In the genomic region with DNA sequence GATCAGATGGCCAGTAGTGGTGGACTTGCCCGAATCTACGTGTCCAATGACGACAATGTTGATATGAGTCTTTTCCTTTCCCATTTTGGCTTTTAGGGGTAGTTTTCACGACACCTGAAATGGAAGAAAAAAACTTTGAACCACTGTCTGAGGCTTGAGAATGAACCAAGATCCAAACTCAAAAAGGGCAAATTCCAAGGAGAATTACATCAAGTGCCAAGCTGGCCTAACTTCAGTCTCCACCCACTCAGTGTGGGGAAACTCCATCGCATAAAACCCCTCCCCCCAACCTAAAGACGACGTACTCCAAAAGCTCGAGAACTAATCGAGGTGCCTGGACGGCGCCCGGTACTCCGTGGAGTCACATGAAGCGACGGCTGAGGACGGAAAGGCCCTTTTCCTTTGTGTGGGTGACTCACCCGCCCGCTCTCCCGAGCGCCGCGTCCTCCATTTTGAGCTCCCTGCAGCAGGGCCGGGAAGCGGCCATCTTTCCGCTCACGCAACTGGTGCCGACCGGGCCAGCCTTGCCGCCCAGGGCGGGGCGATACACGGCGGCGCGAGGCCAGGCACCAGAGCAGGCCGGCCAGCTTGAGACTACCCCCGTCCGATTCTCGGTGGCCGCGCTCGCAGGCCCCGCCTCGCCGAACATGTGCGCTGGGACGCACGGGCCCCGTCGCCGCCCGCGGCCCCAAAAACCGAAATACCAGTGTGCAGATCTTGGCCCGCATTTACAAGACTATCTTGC, we compare ENCODE assay signal across 1 cellular context.
TF ChIP-seq lines count a peak whose summit lies in the region.

No MANE protein-coding gene starts in this region.

TF ChIP-seq in HepG2, 621 proteins besides CTCF, POLR2A, EP300 and RAD21 (continued from another document and continues in another):
- TF ChIP-seq, protein P1, sequence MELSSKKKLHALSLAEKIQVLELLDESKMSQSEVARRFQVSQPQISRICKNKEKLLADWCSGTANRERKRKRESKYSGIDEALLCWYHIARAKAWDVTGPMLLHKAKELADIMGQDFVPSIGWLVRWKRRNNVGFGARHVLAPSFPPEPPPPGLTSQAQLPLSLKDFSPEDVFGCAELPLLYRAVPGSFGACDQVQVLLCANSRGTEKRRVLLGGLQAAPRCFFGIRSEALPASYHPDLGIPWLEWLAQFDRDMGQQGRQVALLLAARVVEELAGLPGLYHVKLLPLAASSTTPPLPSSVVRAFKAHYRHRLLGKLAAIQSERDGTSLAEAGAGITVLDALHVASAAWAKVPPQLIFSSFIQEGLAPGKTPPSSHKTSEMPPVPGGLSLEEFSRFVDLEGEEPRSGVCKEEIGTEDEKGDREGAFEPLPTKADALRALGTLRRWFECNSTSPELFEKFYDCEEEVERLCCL (CRISPR knock-in tag; IDR thresholded peaks at IDR 0.05; ENCODE audit: borderline replicate concordance): no peak
- TF ChIP-seq ZNF577 (CRISPR knock-in tag; IDR thresholded peaks at IDR 0.05; ENCODE audit: borderline replicate concordance, low read depth): peak; percentile 34; the same call in 1 of the 2 replicates
- TF ChIP-seq ZNF34 (CRISPR knock-in tag; IDR thresholded peaks at IDR 0.05; ENCODE audit: borderline replicate concordance): 0 out of 2 replicates have a peak, but pooled peaks have one; percentile 62
- no peak; the same call in 1 of the 2 replicates for TF ChIP-seq ZNF614 (CRISPR knock-in tag; IDR thresholded peaks at IDR 0.05; ENCODE audit: borderline replicate concordance)
- peak; percentile 100 for TF ChIP-seq ZNF878 (CRISPR knock-in tag; IDR thresholded peaks at IDR 0.05)
- TF ChIP-seq, protein P2, sequence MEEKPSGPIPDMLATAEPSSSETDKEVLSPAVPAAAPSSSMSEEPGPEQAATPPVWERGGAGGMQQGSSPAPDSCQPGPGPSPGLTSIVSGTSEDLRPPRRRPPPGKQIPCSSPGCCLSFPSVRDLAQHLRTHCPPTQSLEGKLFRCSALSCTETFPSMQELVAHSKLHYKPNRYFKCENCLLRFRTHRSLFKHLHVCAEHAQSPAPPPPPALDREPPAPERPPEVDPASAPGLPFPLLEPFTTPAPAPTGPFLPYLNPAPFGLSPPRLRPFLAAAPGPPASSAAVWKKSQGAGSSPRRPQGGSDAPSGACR (CRISPR knock-in tag; IDR thresholded peaks at IDR 0.05): no peak; the same call in 1 of the 2 replicates
- no peak for TF ChIP-seq NFE2 (CRISPR knock-in tag; IDR thresholded peaks at IDR 0.05)
- TF ChIP-seq, protein P3, sequence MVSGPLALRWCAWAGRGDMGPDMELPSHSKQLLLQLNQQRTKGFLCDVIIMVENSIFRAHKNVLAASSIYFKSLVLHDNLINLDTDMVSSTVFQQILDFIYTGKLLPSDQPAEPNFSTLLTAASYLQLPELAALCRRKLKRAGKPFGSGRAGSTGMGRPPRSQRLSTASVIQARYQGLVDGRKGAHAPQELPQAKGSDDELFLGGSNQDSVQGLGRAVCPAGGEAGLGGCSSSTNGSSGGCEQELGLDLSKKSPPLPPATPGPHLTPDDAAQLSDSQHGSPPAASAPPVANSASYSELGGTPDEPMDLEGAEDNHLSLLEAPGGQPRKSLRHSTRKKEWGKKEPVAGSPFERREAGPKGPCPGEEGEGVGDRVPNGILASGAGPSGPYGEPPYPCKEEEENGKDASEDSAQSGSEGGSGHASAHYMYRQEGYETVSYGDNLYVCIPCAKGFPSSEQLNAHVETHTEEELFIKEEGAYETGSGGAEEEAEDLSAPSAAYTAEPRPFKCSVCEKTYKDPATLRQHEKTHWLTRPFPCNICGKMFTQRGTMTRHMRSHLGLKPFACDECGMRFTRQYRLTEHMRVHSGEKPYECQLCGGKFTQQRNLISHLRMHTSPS (CRISPR knock-in tag; IDR thresholded peaks at IDR 0.05; ENCODE audit: low read depth): no peak
- no peak for TF ChIP-seq ZNF605 (CRISPR knock-in tag; IDR thresholded peaks at IDR 0.05)
- TF ChIP-seq, protein P4, sequence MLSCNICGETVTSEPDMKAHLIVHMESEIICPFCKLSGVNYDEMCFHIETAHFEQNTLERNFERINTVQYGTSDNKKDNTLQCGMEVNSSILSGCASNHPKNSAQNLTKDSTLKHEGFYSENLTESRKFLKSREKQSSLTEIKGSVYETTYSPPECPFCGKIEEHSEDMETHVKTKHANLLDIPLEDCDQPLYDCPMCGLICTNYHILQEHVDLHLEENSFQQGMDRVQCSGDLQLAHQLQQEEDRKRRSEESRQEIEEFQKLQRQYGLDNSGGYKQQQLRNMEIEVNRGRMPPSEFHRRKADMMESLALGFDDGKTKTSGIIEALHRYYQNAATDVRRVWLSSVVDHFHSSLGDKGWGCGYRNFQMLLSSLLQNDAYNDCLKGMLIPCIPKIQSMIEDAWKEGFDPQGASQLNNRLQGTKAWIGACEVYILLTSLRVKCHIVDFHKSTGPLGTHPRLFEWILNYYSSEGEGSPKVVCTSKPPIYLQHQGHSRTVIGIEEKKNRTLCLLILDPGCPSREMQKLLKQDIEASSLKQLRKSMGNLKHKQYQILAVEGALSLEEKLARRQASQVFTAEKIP (CRISPR knock-in tag; IDR thresholded peaks at IDR 0.05; ENCODE audit: borderline replicate concordance): no peak
- TF ChIP-seq, protein P5, sequence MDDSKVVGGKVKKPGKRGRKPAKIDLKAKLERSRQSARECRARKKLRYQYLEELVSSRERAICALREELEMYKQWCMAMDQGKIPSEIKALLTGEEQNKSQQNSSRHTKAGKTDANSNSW (CRISPR knock-in tag; IDR thresholded peaks at IDR 0.05; ENCODE audit: borderline replicate concordance): no peak
- TF ChIP-seq ZC3H4 (CRISPR knock-in tag; IDR thresholded peaks at IDR 0.05; ENCODE audit: borderline replicate concordance): peak; percentile 77; the same call in 1 of the 2 replicates
- TF ChIP-seq ZNF3 (CRISPR knock-in tag; IDR thresholded peaks at IDR 0.05): no peak
- TF ChIP-seq ONECUT2 (CRISPR knock-in tag; IDR thresholded peaks at IDR 0.05): no peak
- TF ChIP-seq SALL2 (CRISPR knock-in tag; IDR thresholded peaks at IDR 0.05): no peak; the same call in 1 of the 2 replicates
- no peak for TF ChIP-seq GTF3A (CRISPR knock-in tag; conservative IDR thresholded peaks at IDR 0.05)
- TF ChIP-seq, protein P6, sequence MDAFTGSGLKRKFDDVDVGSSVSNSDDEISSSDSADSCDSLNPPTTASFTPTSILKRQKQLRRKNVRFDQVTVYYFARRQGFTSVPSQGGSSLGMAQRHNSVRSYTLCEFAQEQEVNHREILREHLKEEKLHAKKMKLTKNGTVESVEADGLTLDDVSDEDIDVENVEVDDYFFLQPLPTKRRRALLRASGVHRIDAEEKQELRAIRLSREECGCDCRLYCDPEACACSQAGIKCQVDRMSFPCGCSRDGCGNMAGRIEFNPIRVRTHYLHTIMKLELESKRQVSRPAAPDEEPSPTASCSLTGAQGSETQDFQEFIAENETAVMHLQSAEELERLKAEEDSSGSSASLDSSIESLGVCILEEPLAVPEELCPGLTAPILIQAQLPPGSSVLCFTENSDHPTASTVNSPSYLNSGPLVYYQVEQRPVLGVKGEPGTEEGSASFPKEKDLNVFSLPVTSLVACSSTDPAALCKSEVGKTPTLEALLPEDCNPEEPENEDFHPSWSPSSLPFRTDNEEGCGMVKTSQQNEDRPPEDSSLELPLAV (CRISPR knock-in tag; conservative IDR thresholded peaks at IDR 0.05; ENCODE audit: low read depth): no peak
- TF ChIP-seq, protein P7, sequence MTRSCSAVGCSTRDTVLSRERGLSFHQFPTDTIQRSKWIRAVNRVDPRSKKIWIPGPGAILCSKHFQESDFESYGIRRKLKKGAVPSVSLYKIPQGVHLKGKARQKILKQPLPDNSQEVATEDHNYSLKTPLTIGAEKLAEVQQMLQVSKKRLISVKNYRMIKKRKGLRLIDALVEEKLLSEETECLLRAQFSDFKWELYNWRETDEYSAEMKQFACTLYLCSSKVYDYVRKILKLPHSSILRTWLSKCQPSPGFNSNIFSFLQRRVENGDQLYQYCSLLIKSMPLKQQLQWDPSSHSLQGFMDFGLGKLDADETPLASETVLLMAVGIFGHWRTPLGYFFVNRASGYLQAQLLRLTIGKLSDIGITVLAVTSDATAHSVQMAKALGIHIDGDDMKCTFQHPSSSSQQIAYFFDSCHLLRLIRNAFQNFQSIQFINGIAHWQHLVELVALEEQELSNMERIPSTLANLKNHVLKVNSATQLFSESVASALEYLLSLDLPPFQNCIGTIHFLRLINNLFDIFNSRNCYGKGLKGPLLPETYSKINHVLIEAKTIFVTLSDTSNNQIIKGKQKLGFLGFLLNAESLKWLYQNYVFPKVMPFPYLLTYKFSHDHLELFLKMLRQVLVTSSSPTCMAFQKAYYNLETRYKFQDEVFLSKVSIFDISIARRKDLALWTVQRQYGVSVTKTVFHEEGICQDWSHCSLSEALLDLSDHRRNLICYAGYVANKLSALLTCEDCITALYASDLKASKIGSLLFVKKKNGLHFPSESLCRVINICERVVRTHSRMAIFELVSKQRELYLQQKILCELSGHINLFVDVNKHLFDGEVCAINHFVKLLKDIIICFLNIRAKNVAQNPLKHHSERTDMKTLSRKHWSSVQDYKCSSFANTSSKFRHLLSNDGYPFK (CRISPR knock-in tag; IDR thresholded peaks at IDR 0.05; ENCODE audit: borderline replicate concordance): no peak
- TF ChIP-seq ZNF839 (CRISPR knock-in tag; IDR thresholded peaks at IDR 0.05; ENCODE audit: borderline replicate concordance): no peak
- TF ChIP-seq MAFF (IDR thresholded peaks at IDR 0.05; ENCODE audit: low read depth, low read length): no peak
- TF ChIP-seq, protein P8, sequence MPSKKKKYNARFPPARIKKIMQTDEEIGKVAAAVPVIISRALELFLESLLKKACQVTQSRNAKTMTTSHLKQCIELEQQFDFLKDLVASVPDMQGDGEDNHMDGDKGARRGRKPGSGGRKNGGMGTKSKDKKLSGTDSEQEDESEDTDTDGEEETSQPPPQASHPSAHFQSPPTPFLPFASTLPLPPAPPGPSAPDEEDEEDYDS (CRISPR knock-in tag; IDR thresholded peaks at IDR 0.05): no peak
- no peak for TF ChIP-seq ZNF451 (CRISPR knock-in tag; IDR thresholded peaks at IDR 0.05)
- TF ChIP-seq ATF7 (IDR thresholded peaks at IDR 0.05): no peak
- TF ChIP-seq ATF7 (CRISPR knock-in tag; IDR thresholded peaks at IDR 0.05): no peak
- TF ChIP-seq FOXK1 (CRISPR knock-in tag; IDR thresholded peaks at IDR 0.05; ENCODE audit: borderline replicate concordance, low read depth): no peak
- TF ChIP-seq, protein P9, sequence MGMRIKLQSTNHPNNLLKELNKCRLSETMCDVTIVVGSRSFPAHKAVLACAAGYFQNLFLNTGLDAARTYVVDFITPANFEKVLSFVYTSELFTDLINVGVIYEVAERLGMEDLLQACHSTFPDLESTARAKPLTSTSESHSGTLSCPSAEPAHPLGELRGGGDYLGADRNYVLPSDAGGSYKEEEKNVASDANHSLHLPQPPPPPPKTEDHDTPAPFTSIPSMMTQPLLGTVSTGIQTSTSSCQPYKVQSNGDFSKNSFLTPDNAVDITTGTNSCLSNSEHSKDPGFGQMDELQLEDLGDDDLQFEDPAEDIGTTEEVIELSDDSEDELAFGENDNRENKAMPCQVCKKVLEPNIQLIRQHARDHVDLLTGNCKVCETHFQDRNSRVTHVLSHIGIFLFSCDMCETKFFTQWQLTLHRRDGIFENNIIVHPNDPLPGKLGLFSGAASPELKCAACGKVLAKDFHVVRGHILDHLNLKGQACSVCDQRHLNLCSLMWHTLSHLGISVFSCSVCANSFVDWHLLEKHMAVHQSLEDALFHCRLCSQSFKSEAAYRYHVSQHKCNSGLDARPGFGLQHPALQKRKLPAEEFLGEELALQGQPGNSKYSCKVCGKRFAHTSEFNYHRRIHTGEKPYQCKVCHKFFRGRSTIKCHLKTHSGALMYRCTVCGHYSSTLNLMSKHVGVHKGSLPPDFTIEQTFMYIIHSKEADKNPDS (CRISPR knock-in tag; IDR thresholded peaks at IDR 0.05): no peak
- TF ChIP-seq ISL2 (CRISPR knock-in tag; IDR thresholded peaks at IDR 0.05): no peak
- TF ChIP-seq, protein P10, sequence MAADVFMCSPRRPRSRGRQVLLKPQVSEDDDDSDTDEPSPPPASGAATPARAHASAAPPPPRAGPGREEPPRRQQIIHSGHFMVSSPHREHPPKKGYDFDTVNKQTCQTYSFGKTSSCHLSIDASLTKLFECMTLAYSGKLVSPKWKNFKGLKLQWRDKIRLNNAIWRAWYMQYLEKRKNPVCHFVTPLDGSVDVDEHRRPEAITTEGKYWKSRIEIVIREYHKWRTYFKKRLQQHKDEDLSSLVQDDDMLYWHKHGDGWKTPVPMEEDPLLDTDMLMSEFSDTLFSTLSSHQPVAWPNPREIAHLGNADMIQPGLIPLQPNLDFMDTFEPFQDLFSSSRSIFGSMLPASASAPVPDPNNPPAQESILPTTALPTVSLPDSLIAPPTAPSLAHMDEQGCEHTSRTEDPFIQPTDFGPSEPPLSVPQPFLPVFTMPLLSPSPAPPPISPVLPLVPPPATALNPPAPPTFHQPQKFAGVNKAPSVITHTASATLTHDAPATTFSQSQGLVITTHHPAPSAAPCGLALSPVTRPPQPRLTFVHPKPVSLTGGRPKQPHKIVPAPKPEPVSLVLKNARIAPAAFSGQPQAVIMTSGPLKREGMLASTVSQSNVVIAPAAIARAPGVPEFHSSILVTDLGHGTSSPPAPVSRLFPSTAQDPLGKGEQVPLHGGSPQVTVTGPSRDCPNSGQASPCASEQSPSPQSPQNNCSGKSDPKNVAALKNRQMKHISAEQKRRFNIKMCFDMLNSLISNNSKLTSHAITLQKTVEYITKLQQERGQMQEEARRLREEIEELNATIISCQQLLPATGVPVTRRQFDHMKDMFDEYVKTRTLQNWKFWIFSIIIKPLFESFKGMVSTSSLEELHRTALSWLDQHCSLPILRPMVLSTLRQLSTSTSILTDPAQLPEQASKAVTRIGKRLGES (CRISPR knock-in tag; IDR thresholded peaks at IDR 0.05; ENCODE audit: borderline replicate concordance): no peak
- no peak for TF ChIP-seq STAT5B (CRISPR knock-in tag; IDR thresholded peaks at IDR 0.05)
- TF ChIP-seq, protein P11, sequence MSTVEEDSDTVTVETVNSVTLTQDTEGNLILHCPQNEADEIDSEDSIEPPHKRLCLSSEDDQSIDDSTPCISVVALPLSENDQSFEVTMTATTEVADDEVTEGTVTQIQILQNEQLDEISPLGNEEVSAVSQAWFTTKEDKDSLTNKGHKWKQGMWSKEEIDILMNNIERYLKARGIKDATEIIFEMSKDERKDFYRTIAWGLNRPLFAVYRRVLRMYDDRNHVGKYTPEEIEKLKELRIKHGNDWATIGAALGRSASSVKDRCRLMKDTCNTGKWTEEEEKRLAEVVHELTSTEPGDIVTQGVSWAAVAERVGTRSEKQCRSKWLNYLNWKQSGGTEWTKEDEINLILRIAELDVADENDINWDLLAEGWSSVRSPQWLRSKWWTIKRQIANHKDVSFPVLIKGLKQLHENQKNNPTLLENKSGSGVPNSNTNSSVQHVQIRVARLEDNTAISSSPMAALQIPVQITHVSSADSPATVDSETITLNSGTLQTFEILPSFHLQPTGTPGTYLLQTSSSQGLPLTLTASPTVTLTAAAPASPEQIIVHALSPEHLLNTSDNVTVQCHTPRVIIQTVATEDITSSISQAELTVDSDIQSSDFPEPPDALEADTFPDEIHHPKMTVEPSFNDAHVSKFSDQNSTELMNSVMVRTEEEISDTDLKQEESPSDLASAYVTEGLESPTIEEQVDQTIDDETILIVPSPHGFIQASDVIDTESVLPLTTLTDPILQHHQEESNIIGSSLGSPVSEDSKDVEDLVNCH (CRISPR knock-in tag; IDR thresholded peaks at IDR 0.05): no peak
- no peak for TF ChIP-seq ELF4 (CRISPR knock-in tag; IDR thresholded peaks at IDR 0.05; ENCODE audit: borderline replicate concordance)
- 0 out of 2 replicates have a peak, but pooled peaks have one; percentile 19 for TF ChIP-seq ZNF83 (CRISPR knock-in tag; IDR thresholded peaks at IDR 0.05; ENCODE audit: borderline replicate concordance)
